In genomic region chr16:71738820-71739219, GRCh38 we compare ENCODE assay signal across 36 cellular contexts.
"Had no signal": no experiment of that assay in that cellular context is flagged by ENCODE, and none has a peak within 500 bp of the region (broad histone marks: within the 10 kb centered on the region; RNA-seq: fewer than 3 reads in every experiment).

No MANE protein-coding gene starts in this region.

- H3K4me3 ChIP-seq: adrenal gland, body of pancreas, esophagus muscularis mucosa, gastrocnemius medialis, heart left ventricle had no signal

- H3K4me1 ChIP-seq: adrenal gland, body of pancreas, esophagus muscularis mucosa had no signal

- H3K9me3 Mint-ChIP-seq: activated CD4-positive, alpha-beta memory T cell treated with anti-CD3 and anti-CD28 coated beads for 36 hours; activated CD4-positive, alpha-beta T cell treated with anti-CD3 and anti-CD28 coated beads, Interleukin-2, amount 10 ng/mL, durations not matched to agents 24 days and 14 days; activated naive CD4-positive, alpha-beta T cell treated with anti-CD3 and anti-CD28 coated beads for 36 hours; activated naive CD4-positive, alpha-beta T cell treated with anti-CD3 and anti-CD28 coated beads, Interleukin-2, amount 50 U/mL, for 24 hours; activated naive CD8-positive, alpha-beta T cell treated with anti-CD3 and anti-CD28 coated beads for 36 hours; activated naive CD8-positive, alpha-beta T cell treated with anti-CD3 and anti-CD28 coated beads, Interleukin-2, amount 50 U/mL, for 24 hours; activated T-cell treated with anti-CD3 and anti-CD28 coated beads, Interleukin-2, amount 50 U/mL, for 4 hours; activated T-helper 1 cell treated with anti-CD3 and anti-CD28 coated beads, Interleukin-12 subunit alpha, Interleukin-12 subunit beta, Interleukin-2, Interleukin-4 antibody, amounts not matched to agents 30 ng/mL and 10 ng/mL and 1 ng/mL, durations not matched to agents 14 hours and 24 hours and 36 hours; activated T-helper 2 cell treated with anti-CD3 and anti-CD28 coated beads, Interferon-gamma antibody, Interleukin-2, Interleukin-4, amounts not matched to agents 10 μg/mL and 5 μg/mL and 100 μg/mL, durations not matched to agents 14 hours and 24 hours and 36 hours; effector memory CD8-positive, alpha-beta T cell; T-helper 2 cell treated with Interferon-gamma antibody and Interleukin-4, amounts not matched to agents 5 μg/mL and 100 μg/mL, for 36 hours had no signal

- FAIRE-seq: colon had no signal

- H3K27me3 ChIP-seq: adrenal gland, body of pancreas, esophagus muscularis mucosa, foreskin keratinocyte, gastrocnemius medialis, heart left ventricle had no signal

- DNase-seq: activated CD4-positive, alpha-beta memory T cell treated with anti-CD3 and anti-CD28 coated beads for 36 hours; activated CD4-positive, alpha-beta T cell treated with anti-CD3 and anti-CD28 coated beads for 36 hours; activated CD4-positive, alpha-beta T cell treated with anti-CD3 and anti-CD28 coated beads, Interleukin-2, amount 10 ng/mL, durations not matched to agents 24 days and 14 days; activated CD4-positive, CD25-positive, alpha-beta regulatory T cell; activated CD4-positive, CD25-positive, alpha-beta regulatory T cell treated with anti-CD3 and anti-CD28 coated beads, Interleukin-2, amount 50 U/mL, for 72 hours; activated CD8-positive, alpha-beta memory T cell treated with anti-CD3 and anti-CD28 coated beads, Interleukin-2, amount 50 U/mL, for 48 hours; activated CD8-positive, alpha-beta T cell treated with anti-CD3 and anti-CD28 coated beads, Interleukin-2, amount 10 ng/mL, durations not matched to agents 7 days and 5 days; activated effector memory CD4-positive, alpha-beta T cell treated with anti-CD3 and anti-CD28 coated beads, Interleukin-2, amount 50 U/mL, for 16 hours; activated naive CD4-positive, alpha-beta T cell treated with anti-CD3 and anti-CD28 coated beads for 36 hours; activated naive CD8-positive, alpha-beta T cell treated with anti-CD3 and anti-CD28 coated beads for 36 hours; activated naive CD8-positive, alpha-beta T cell treated with anti-CD3 and anti-CD28 coated beads, Interleukin-2, amount 50 U/mL, for 24 hours; activated T-cell treated with anti-CD3 and anti-CD28 coated beads for 4 hours; activated T-cell treated with anti-CD3 and anti-CD28 coated beads, Interleukin-2, amount 50 U/mL, for 4 hours; adrenal gland; amygdala; aorta; body of pancreas; caudate nucleus; cortex of kidney; dermis blood vessel endothelial cell; effector CD4-positive, alpha-beta T cell; effector memory CD8-positive, alpha-beta T cell; erythroblast; foreskin keratinocyte; gastrocnemius medialis; glutamatergic neuron; heart left ventricle; T-helper 1 cell; T-helper 17 cell; T1000 had no signal

- ATAC-seq: activated CD4-positive, alpha-beta T cell treated with anti-CD3 and anti-CD28 coated beads for 36 hours; activated CD8-positive, alpha-beta T cell treated with anti-CD3 and anti-CD28 coated beads, Interleukin-2, amount 10 ng/mL, durations not matched to agents 7 days and 5 days; activated naive CD8-positive, alpha-beta T cell treated with anti-CD3 and anti-CD28 coated beads, Interleukin-2, amount 50 U/mL, for 24 hours; activated T-cell treated with anti-CD3 and anti-CD28 coated beads, Interleukin-2, amount 50 U/mL, for 4 hours; body of pancreas; effector memory CD8-positive, alpha-beta T cell; foreskin keratinocyte; gastrocnemius medialis; heart left ventricle; T-helper 17 cell had no signal

- H3K27ac ChIP-seq: adrenal gland, body of pancreas, esophagus muscularis mucosa, foreskin keratinocyte, gastrocnemius medialis, heart left ventricle had no signal

- H3K4me3 Mint-ChIP-seq: activated CD4-positive, alpha-beta memory T cell treated with anti-CD3 and anti-CD28 coated beads for 36 hours; activated CD4-positive, alpha-beta T cell treated with anti-CD3 and anti-CD28 coated beads for 36 hours; activated CD4-positive, alpha-beta T cell treated with anti-CD3 and anti-CD28 coated beads, Interleukin-2, amount 10 ng/mL, durations not matched to agents 24 days and 14 days; activated CD8-positive, alpha-beta T cell treated with anti-CD3 and anti-CD28 coated beads, Interleukin-2, amount 10 ng/mL, durations not matched to agents 7 days and 5 days; activated naive CD4-positive, alpha-beta T cell treated with anti-CD3 and anti-CD28 coated beads for 36 hours; activated naive CD4-positive, alpha-beta T cell treated with anti-CD3 and anti-CD28 coated beads, Interleukin-2, amount 50 U/mL, for 24 hours; activated naive CD8-positive, alpha-beta T cell treated with anti-CD3 and anti-CD28 coated beads for 36 hours; activated naive CD8-positive, alpha-beta T cell treated with anti-CD3 and anti-CD28 coated beads, Interleukin-2, amount 50 U/mL, for 24 hours; activated T-cell treated with anti-CD3 and anti-CD28 coated beads, Interleukin-2, amount 50 U/mL, for 4 hours; activated T-helper 1 cell treated with anti-CD3 and anti-CD28 coated beads, Interleukin-12 subunit alpha, Interleukin-12 subunit beta, Interleukin-2, Interleukin-4 antibody, amounts not matched to agents 30 ng/mL and 10 ng/mL and 1 ng/mL, durations not matched to agents 14 hours and 24 hours and 36 hours; effector memory CD8-positive, alpha-beta T cell; T-helper 17 cell; T-helper 2 cell treated with Interferon-gamma antibody and Interleukin-4, amounts not matched to agents 5 μg/mL and 100 μg/mL, for 36 hours had no signal

- H3K27ac Mint-ChIP-seq: activated CD4-positive, alpha-beta memory T cell treated with anti-CD3 and anti-CD28 coated beads for 36 hours; activated CD4-positive, alpha-beta T cell treated with anti-CD3 and anti-CD28 coated beads for 36 hours; activated CD4-positive, alpha-beta T cell treated with anti-CD3 and anti-CD28 coated beads, Interleukin-2, amount 10 ng/mL, durations not matched to agents 24 days and 14 days; activated CD8-positive, alpha-beta T cell treated with anti-CD3 and anti-CD28 coated beads, Interleukin-2, amount 10 ng/mL, durations not matched to agents 7 days and 5 days; activated naive CD4-positive, alpha-beta T cell treated with anti-CD3 and anti-CD28 coated beads for 36 hours; activated naive CD4-positive, alpha-beta T cell treated with anti-CD3 and anti-CD28 coated beads, Interleukin-2, amount 50 U/mL, for 24 hours; activated naive CD8-positive, alpha-beta T cell treated with anti-CD3 and anti-CD28 coated beads for 36 hours; activated naive CD8-positive, alpha-beta T cell treated with anti-CD3 and anti-CD28 coated beads, Interleukin-2, amount 50 U/mL, for 24 hours; activated T-helper 1 cell treated with anti-CD3 and anti-CD28 coated beads, Interleukin-12 subunit alpha, Interleukin-12 subunit beta, Interleukin-2, Interleukin-4 antibody, amounts not matched to agents 30 ng/mL and 10 ng/mL and 1 ng/mL, durations not matched to agents 14 hours and 24 hours and 36 hours; activated T-helper 2 cell treated with anti-CD3 and anti-CD28 coated beads, Interferon-gamma antibody, Interleukin-2, Interleukin-4, amounts not matched to agents 10 μg/mL and 5 μg/mL and 100 μg/mL, durations not matched to agents 14 hours and 24 hours and 36 hours; T-helper 2 cell treated with Interferon-gamma antibody and Interleukin-4, amounts not matched to agents 5 μg/mL and 100 μg/mL, for 36 hours had no signal

- H3K4me1 Mint-ChIP-seq: activated CD4-positive, alpha-beta T cell treated with anti-CD3 and anti-CD28 coated beads for 36 hours; activated CD4-positive, alpha-beta T cell treated with anti-CD3 and anti-CD28 coated beads, Interleukin-2, amount 10 ng/mL, durations not matched to agents 24 days and 14 days; activated naive CD4-positive, alpha-beta T cell treated with anti-CD3 and anti-CD28 coated beads, Interleukin-2, amount 50 U/mL, for 24 hours; activated naive CD8-positive, alpha-beta T cell treated with anti-CD3 and anti-CD28 coated beads for 36 hours; activated naive CD8-positive, alpha-beta T cell treated with anti-CD3 and anti-CD28 coated beads, Interleukin-2, amount 50 U/mL, for 24 hours; T-helper 17 cell had no signal

- H3K27me3 Mint-ChIP-seq: activated CD4-positive, alpha-beta memory T cell treated with anti-CD3 and anti-CD28 coated beads for 36 hours; activated CD4-positive, alpha-beta T cell treated with anti-CD3 and anti-CD28 coated beads for 36 hours; activated CD4-positive, alpha-beta T cell treated with anti-CD3 and anti-CD28 coated beads, Interleukin-2, amount 10 ng/mL, durations not matched to agents 24 days and 14 days; activated naive CD4-positive, alpha-beta T cell treated with anti-CD3 and anti-CD28 coated beads, Interleukin-2, amount 50 U/mL, for 24 hours; activated naive CD8-positive, alpha-beta T cell treated with anti-CD3 and anti-CD28 coated beads for 36 hours; activated naive CD8-positive, alpha-beta T cell treated with anti-CD3 and anti-CD28 coated beads, Interleukin-2, amount 50 U/mL, for 24 hours; effector memory CD8-positive, alpha-beta T cell; T-helper 17 cell had no signal

- H3K9me3 ChIP-seq: adrenal gland, body of pancreas, esophagus muscularis mucosa, gastrocnemius medialis, heart left ventricle had no signal
